Comparison of ENCODE assay signal across 12 cellular contexts in the genomic region with DNA sequence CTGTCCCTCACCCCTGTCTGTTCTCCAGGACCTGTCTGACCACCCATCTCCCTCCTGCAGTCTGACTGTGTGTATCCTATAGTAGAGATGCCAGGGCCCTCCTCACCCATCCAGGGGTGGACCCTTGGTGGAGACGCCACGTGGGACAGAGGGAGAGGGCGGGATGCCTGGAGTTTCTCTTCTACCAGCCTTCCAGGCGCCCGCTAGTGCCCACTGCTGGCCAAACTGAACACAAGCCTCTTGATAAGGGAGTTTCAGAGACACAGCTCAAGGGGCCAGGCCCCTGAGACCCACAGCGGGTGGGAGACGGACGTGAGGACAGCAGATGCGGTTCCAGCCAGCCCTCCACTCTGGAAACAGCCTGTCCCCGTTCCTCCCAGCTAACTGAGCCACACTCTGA.
DNase-seq lines count a peak whose midpoint lies in the region; ATAC-seq and TF ChIP-seq lines count a peak whose summit lies in the region.
"Had no signal": no experiment of that assay in that cellular context is flagged by ENCODE, and none has a peak within 500 bp of the region (broad histone marks: within the 10 kb centered on the region; RNA-seq: fewer than 3 reads in every experiment).

No MANE protein-coding gene starts in this region.

- POLR2A ChIA-PET in OCI-LY7 (lab: Charles Lee): no interaction called here

- no peak overlapping the region for H2AFZ ChIP-seq in OCI-LY7 (ENCODE audit: low read length)
- H2AFZ ChIP-seq in smooth muscle cell (ENCODE audit: low read depth): no peak overlapping the region

- H3K36me3 Mint-ChIP-seq in activated CD8-positive, alpha-beta memory T cell treated with anti-CD3 and anti-CD28 coated beads, Interleukin-2, amount 10 ng/mL, durations not matched to agents 7 days and 5 days: peaks cover 3% of the 10 kb centered on the region

- no peaks in the 10 kb centered on the region for H3K36me3 ChIP-seq in OCI-LY7 (ENCODE audit: insufficient read depth, low read length)
- no peaks in the 10 kb centered on the region for H3K36me3 ChIP-seq in smooth muscle cell (ENCODE audit: low read depth)
- no peaks in the 10 kb centered on the region for H3K36me3 ChIP-seq in body of pancreas (replicated peaks in 1 of 2; ENCODE audit: insufficient read depth in 1 of 2, low read depth in 2 of 2)

- H3K4me3 ChIP-seq in OCI-LY7 (ENCODE audit: low read depth, low read length, poor library complexity, severe bottlenecking) (no peak overlapping the region), epithelial cell of proximal tubule (ENCODE audit: low read depth, low read length) (no peak overlapping the region), smooth muscle cell (no peak overlapping the region), body of pancreas (no peak overlapping the region)
- H3K4me3 ChIP-seq: skin epidermis had no signal

- H3K27ac Mint-ChIP-seq in activated CD8-positive, alpha-beta memory T cell treated with anti-CD3 and anti-CD28 coated beads, Interleukin-2, amount 10 ng/mL, durations not matched to agents 7 days and 5 days: no peak overlapping the region

- peak; percentile 40 for TF ChIP-seq CTCF in GM12873 (IDR thresholded peaks at IDR 0.05; ENCODE audit: insufficient read depth, low read depth, low read length, missing control alignments)
- TF ChIP-seq CTCF in OCI-LY7 (conservative IDR thresholded peaks at IDR 0.05; ENCODE audit: low read length): peak; percentile 50
- peak; percentile 53 for TF ChIP-seq CTCF in epithelial cell of proximal tubule (conservative IDR thresholded peaks at IDR 0.05; ENCODE audit: low read depth, low read length)
- peak; percentile 35 for TF ChIP-seq CTCF in smooth muscle cell (IDR thresholded peaks at IDR 0.05; ENCODE audit: borderline replicate concordance, insufficient read depth, poor library complexity, severe bottlenecking)
- TF ChIP-seq CTCF in body of pancreas (IDR thresholded peaks at IDR 0.05): no peak

- H3K4me2 ChIP-seq in OCI-LY7 (ENCODE audit: low read length) (no peak overlapping the region), smooth muscle cell (peak overlapping the region; percentile 71)

- H3K9me3 ChIP-seq in OCI-LY7 (ENCODE audit: low read length): no peaks in the 10 kb centered on the region
- H3K9me3 ChIP-seq in smooth muscle cell (replicated peaks; ENCODE audit: low read depth): no peaks in the 10 kb centered on the region
- H3K9me3 ChIP-seq in body of pancreas: no peaks in the 10 kb centered on the region

- intact Hi-C loops in OCI-LY7 (cut with micrococcal nuclease; ENCODE audit: unreplicated experiment) (no loop called here), body of pancreas (cut with DNase I) (no loop called here)

- no peaks in the 10 kb centered on the region for H3F3A ChIP-seq in smooth muscle cell (ENCODE audit: low read depth)

- H3K27me3 Mint-ChIP-seq in activated CD8-positive, alpha-beta memory T cell treated with anti-CD3 and anti-CD28 coated beads, Interleukin-2, amount 10 ng/mL, durations not matched to agents 7 days and 5 days: no peaks in the 10 kb centered on the region

- H3K27me3 ChIP-seq in smooth muscle cell (ENCODE audit: low read depth) (no peaks in the 10 kb centered on the region), body of pancreas (no peaks in the 10 kb centered on the region)

- H3K4me1 ChIP-seq in OCI-LY7 (ENCODE audit: insufficient read depth, low read length, poor library complexity, severe bottlenecking) (no peaks in the 10 kb centered on the region), smooth muscle cell (ENCODE audit: low read depth) (peaks cover 15% of the 10 kb centered on the region), body of pancreas (no peaks in the 10 kb centered on the region)

- DNase-seq in OCI-LY7 (ENCODE audit: low spot score): no peak
- DNase-seq in epithelial cell of proximal tubule (ENCODE audit: low read depth): no peak
- no peak for DNase-seq in smooth muscle cell (lab: John Stamatoyannopoulos, UW; ENCODE audit: unreplicated experiment)
- no peak for DNase-seq in activated CD8-positive, alpha-beta memory T cell treated with anti-CD3 and anti-CD28 coated beads, Interleukin-2, amount 10 ng/mL, durations not matched to agents 7 days and 5 days
- DNase-seq in NCI-H1105 (lab: John Stamatoyannopoulos, UW): no peak
- DNase-seq in body of pancreas: no peak
- DNase-seq: activated naive CD4-positive, alpha-beta T cell; stimulated activated CD8-positive, alpha-beta memory T cell treated with anti-CD3 and anti-CD28 coated beads, Interleukin-4, amount 100 ng/mL, for 48 hours had no signal

- TF ChIP-seq POLR2A in body of pancreas (IDR thresholded peaks at IDR 0.05): no peak

- CTCF ChIA-PET in OCI-LY7 (lab: Charles Lee; ENCODE audit: unreplicated experiment): no interaction called here
- CTCF ChIA-PET in activated CD8-positive, alpha-beta memory T cell treated with anti-CD3 and anti-CD28 coated beads, Interleukin-2, amount 10 ng/mL, durations not matched to agents 7 days and 5 days (lab: Charles Lee): no interaction called here

- ATAC-seq in activated CD8-positive, alpha-beta memory T cell treated with anti-CD3 and anti-CD28 coated beads, Interleukin-2, amount 10 ng/mL, durations not matched to agents 7 days and 5 days: no peak
- ATAC-seq in GM19455 (IDR thresholded peaks at IDR 0.05; ENCODE audit: unreplicated experiment) (no peak), body of pancreas (no peak)
- ATAC-seq: esophagus mucosa had no signal

- no peaks in the 10 kb centered on the region for H3K9me3 Mint-ChIP-seq in activated CD8-positive, alpha-beta memory T cell treated with anti-CD3 and anti-CD28 coated beads, Interleukin-2, amount 10 ng/mL, durations not matched to agents 7 days and 5 days (ENCODE audit: low read depth)

- no peaks in the 10 kb centered on the region for H3K4me1 Mint-ChIP-seq in activated CD8-positive, alpha-beta memory T cell treated with anti-CD3 and anti-CD28 coated beads, Interleukin-2, amount 10 ng/mL, durations not matched to agents 7 days and 5 days

- H3K27ac ChIP-seq in OCI-LY7 (ENCODE audit: low read depth, low read length, poor library complexity, severe bottlenecking) (no peak overlapping the region), smooth muscle cell (ENCODE audit: low read depth) (peak overlapping the region; percentile 15), body of pancreas (no peak overlapping the region)
- H3K27ac ChIP-seq: skin epidermis had no signal

- no peak overlapping the region for H3K9ac ChIP-seq in smooth muscle cell (ENCODE audit: low read depth)

- no peaks in the 10 kb centered on the region for H3K79me2 ChIP-seq in OCI-LY7 (ENCODE audit: insufficient read depth, low read depth, low read length)
- H3K79me2 ChIP-seq in smooth muscle cell (ENCODE audit: low read depth): no peaks in the 10 kb centered on the region

- WGBS in smooth muscle cell (ENCODE audit: low lambda C conversion rate): 73% methylated on average over 10 of the region's 10 CpGs
- WGBS in body of pancreas, 2 donors: 79 to 92% methylated on average over 10 of the region's 10 CpGs

- H3K9me2 ChIP-seq in OCI-LY7 (ENCODE audit: insufficient read depth, low read length): no peaks in the 10 kb centered on the region

- H3K4me3 Mint-ChIP-seq in activated CD8-positive, alpha-beta memory T cell treated with anti-CD3 and anti-CD28 coated beads, Interleukin-2, amount 10 ng/mL, durations not matched to agents 7 days and 5 days: no peak overlapping the region

- no TSS peak for BruUV-seq in OCI-LY7 (replicated peaks; lab: Mats Ljungman, UMichigan)

- H4K20me1 ChIP-seq in OCI-LY7 (ENCODE audit: insufficient read depth, low read length): no peaks in the 10 kb centered on the region
- H4K20me1 ChIP-seq in smooth muscle cell (ENCODE audit: low read depth): no peaks in the 10 kb centered on the region

Comparison
In these comparisons a context has a peak if more than half of its experiments do, and no peak if none do; other contexts are left out.
1. CTCF ChIP-seq: peak in GM12873 (single experiment), OCI-LY7 (single experiment), epithelial cell of proximal tubule (single experiment) and smooth muscle cell (single experiment); none in body of pancreas (0 of 7).